1 cellular context compared by ENCODE assay signal in the genomic region with DNA sequence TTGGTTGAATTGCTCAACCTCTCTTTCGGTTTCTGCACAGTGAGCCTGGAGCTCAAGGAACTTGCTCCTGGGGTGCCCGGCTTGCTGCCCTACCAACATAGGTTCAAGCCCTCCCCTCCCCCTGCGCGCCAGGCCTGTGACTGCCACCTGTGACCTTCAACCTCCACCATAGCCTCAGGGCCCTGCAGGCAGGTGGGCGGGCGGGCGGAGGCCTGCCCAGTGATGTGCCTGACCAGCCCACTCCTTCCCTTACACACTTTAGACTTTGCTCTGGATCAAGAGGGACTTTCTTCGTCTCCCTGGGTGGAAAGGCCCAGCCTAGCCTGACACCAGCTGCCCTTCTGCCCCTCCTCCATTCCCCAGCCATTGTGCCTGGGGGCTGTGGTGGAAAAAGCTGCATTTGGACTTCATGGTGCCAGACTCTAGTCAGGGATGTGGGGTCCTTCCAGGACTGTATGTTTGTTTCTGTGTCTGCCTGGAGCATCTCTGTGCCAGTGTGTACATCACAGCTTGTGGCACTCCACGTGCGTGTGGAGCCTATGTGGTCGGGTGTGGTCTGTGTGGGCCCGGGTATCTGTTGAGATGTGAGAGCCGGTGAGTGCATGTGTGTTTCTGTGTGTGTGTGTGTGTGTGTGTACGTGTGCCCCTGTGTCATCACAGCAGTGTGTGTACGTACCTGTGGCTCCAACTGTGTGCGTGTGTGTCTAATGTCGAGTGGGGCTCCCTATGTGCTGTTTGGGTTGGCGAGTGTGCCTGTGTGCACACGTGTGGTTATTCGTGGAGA.
TF ChIP-seq lines count a peak whose summit lies in the region.

No MANE protein-coding gene starts in this region.

TF ChIP-seq in GM12878, 131 proteins besides CTCF, POLR2A, EP300 and RAD21 (continued from another document and continues in another):
- TF ChIP-seq, protein P1, sequence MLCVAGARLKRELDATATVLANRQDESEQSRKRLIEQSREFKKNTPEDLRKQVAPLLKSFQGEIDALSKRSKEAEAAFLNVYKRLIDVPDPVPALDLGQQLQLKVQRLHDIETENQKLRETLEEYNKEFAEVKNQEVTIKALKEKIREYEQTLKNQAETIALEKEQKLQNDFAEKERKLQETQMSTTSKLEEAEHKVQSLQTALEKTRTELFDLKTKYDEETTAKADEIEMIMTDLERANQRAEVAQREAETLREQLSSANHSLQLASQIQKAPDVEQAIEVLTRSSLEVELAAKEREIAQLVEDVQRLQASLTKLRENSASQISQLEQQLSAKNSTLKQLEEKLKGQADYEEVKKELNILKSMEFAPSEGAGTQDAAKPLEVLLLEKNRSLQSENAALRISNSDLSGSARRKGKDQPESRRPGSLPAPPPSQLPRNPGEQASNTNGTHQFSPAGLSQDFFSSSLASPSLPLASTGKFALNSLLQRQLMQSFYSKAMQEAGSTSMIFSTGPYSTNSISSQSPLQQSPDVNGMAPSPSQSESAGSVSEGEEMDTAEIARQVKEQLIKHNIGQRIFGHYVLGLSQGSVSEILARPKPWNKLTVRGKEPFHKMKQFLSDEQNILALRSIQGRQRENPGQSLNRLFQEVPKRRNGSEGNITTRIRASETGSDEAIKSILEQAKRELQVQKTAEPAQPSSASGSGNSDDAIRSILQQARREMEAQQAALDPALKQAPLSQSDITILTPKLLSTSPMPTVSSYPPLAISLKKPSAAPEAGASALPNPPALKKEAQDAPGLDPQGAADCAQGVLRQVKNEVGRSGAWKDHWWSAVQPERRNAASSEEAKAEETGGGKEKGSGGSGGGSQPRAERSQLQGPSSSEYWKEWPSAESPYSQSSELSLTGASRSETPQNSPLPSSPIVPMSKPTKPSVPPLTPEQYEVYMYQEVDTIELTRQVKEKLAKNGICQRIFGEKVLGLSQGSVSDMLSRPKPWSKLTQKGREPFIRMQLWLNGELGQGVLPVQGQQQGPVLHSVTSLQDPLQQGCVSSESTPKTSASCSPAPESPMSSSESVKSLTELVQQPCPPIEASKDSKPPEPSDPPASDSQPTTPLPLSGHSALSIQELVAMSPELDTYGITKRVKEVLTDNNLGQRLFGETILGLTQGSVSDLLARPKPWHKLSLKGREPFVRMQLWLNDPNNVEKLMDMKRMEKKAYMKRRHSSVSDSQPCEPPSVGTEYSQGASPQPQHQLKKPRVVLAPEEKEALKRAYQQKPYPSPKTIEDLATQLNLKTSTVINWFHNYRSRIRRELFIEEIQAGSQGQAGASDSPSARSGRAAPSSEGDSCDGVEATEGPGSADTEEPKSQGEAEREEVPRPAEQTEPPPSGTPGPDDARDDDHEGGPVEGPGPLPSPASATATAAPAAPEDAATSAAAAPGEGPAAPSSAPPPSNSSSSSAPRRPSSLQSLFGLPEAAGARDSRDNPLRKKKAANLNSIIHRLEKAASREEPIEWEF (IDR thresholded peaks at IDR 0.05; ENCODE audit: insufficient replicate concordance, low read depth, low read length): no peak
- TF ChIP-seq SMAD1 (IDR thresholded peaks at IDR 0.05; ENCODE audit: low read depth, partially characterized antibody) (no peak), NR2C1 (IDR thresholded peaks at IDR 0.05) (peak; percentile 88), TCF3 (IDR thresholded peaks at IDR 0.05; ENCODE audit: borderline replicate concordance, insufficient read depth, low read depth, low read length) (peak; percentile 49; the same call in 1 of the 2 replicates), BACH1 (IDR thresholded peaks at IDR 0.05; ENCODE audit: borderline replicate concordance) (no peak), BCL11A (IDR thresholded peaks at IDR 0.05; ENCODE audit: low read depth, low read length) (0 out of 2 replicates have a peak, but pooled peaks have one; percentile 54), CREB1 (IDR thresholded peaks at IDR 0.05; ENCODE audit: low read depth) (no peak), CREM (IDR thresholded peaks at IDR 0.05; ENCODE audit: low read depth) (peak; percentile 10; the same call in 1 of the 2 replicates), SMC3 (IDR thresholded peaks at IDR 0.05; ENCODE audit: borderline replicate concordance, low read length) (no peak), MEF2B (IDR thresholded peaks at IDR 0.05; ENCODE audit: partially characterized antibody, poor library complexity, severe bottlenecking) (peak; percentile 40), CHD2 (IDR thresholded peaks at IDR 0.05; ENCODE audit: borderline replicate concordance, low read depth, low read length) (no peak; the same call in 1 of the 2 replicates), POU2F2 (IDR thresholded peaks at IDR 0.05; ENCODE audit: borderline replicate concordance, low read depth, low read length) (no peak), SREBF1 (IDR thresholded peaks at IDR 0.05; ENCODE audit: low read length) (no peak), HCFC1 (IDR thresholded peaks at IDR 0.05; ENCODE audit: low read length) (no peak), IRF4 (IDR thresholded peaks at IDR 0.05; ENCODE audit: low read depth, low read length) (no peak; the same call in 1 of the 2 replicates), STAT1 (conservative IDR thresholded peaks at IDR 0.05) (no peak), HDAC2 (IDR thresholded peaks at IDR 0.05) (no peak), HDGF (IDR thresholded peaks at IDR 0.05) (peak; percentile 96), PAX5 (IDR thresholded peaks at IDR 0.05; ENCODE audit: borderline replicate concordance, low read depth, low read length) (peak; percentile 25; the same call in 1 of the 2 replicates), RUNX3 (IDR thresholded peaks at IDR 0.05; ENCODE audit: low read length) (peak; percentile 95), RFX5 (IDR thresholded peaks at IDR 0.05; ENCODE audit: low read depth, low read length) (no peak), DPF2 (IDR thresholded peaks at IDR 0.05) (peak; percentile 65; the same call in 1 of the 2 replicates), LARP7 (IDR thresholded peaks at IDR 0.05) (no peak), POLR2AphosphoS5 (IDR thresholded peaks at IDR 0.05; ENCODE audit: low read length) (peak; percentile 63), BHLHE40 (IDR thresholded peaks at IDR 0.05; ENCODE audit: borderline replicate concordance in 1 of 2, low read depth in 2 of 2, low read length in 1 of 2) (peak; percentile 69 to 81), CBFB (IDR thresholded peaks at IDR 0.05; ENCODE audit: low read depth) (no peak; the same call in 1 of the 2 replicates), NR2F1 (conservative IDR thresholded peaks at IDR 0.05) (peak; percentile 96), ESRRA (IDR thresholded peaks at IDR 0.05; ENCODE audit: low read length) (no peak)
- TF ChIP-seq, protein P2, sequence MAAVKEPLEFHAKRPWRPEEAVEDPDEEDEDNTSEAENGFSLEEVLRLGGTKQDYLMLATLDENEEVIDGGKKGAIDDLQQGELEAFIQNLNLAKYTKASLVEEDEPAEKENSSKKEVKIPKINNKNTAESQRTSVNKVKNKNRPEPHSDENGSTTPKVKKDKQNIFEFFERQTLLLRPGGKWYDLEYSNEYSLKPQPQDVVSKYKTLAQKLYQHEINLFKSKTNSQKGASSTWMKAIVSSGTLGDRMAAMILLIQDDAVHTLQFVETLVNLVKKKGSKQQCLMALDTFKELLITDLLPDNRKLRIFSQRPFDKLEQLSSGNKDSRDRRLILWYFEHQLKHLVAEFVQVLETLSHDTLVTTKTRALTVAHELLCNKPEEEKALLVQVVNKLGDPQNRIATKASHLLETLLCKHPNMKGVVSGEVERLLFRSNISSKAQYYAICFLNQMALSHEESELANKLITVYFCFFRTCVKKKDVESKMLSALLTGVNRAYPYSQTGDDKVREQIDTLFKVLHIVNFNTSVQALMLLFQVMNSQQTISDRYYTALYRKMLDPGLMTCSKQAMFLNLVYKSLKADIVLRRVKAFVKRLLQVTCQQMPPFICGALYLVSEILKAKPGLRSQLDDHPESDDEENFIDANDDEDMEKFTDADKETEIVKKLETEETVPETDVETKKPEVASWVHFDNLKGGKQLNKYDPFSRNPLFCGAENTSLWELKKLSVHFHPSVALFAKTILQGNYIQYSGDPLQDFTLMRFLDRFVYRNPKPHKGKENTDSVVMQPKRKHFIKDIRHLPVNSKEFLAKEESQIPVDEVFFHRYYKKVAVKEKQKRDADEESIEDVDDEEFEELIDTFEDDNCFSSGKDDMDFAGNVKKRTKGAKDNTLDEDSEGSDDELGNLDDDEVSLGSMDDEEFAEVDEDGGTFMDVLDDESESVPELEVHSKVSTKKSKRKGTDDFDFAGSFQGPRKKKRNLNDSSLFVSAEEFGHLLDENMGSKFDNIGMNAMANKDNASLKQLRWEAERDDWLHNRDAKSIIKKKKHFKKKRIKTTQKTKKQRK (IDR thresholded peaks at IDR 0.05; ENCODE audit: low read depth, low read length): no peak
- TF ChIP-seq, protein P3, sequence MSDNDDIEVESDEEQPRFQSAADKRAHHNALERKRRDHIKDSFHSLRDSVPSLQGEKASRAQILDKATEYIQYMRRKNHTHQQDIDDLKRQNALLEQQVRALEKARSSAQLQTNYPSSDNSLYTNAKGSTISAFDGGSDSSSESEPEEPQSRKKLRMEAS (IDR thresholded peaks at IDR 0.05; ENCODE audit: low read depth, low read length): peak; percentile 55; the same call in 1 of the 2 replicates
- TF ChIP-seq, protein P4, sequence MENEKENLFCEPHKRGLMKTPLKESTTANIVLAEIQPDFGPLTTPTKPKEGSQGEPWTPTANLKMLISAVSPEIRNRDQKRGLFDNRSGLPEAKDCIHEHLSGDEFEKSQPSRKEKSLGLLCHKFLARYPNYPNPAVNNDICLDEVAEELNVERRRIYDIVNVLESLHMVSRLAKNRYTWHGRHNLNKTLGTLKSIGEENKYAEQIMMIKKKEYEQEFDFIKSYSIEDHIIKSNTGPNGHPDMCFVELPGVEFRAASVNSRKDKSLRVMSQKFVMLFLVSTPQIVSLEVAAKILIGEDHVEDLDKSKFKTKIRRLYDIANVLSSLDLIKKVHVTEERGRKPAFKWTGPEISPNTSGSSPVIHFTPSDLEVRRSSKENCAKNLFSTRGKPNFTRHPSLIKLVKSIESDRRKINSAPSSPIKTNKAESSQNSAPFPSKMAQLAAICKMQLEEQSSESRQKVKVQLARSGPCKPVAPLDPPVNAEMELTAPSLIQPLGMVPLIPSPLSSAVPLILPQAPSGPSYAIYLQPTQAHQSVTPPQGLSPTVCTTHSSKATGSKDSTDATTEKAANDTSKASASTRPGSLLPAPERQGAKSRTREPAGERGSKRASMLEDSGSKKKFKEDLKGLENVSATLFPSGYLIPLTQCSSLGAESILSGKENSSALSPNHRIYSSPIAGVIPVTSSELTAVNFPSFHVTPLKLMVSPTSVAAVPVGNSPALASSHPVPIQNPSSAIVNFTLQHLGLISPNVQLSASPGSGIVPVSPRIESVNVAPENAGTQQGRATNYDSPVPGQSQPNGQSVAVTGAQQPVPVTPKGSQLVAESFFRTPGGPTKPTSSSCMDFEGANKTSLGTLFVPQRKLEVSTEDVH (IDR thresholded peaks at IDR 0.05; ENCODE audit: low read depth, partially characterized antibody): no peak
- TF ChIP-seq, protein P5, sequence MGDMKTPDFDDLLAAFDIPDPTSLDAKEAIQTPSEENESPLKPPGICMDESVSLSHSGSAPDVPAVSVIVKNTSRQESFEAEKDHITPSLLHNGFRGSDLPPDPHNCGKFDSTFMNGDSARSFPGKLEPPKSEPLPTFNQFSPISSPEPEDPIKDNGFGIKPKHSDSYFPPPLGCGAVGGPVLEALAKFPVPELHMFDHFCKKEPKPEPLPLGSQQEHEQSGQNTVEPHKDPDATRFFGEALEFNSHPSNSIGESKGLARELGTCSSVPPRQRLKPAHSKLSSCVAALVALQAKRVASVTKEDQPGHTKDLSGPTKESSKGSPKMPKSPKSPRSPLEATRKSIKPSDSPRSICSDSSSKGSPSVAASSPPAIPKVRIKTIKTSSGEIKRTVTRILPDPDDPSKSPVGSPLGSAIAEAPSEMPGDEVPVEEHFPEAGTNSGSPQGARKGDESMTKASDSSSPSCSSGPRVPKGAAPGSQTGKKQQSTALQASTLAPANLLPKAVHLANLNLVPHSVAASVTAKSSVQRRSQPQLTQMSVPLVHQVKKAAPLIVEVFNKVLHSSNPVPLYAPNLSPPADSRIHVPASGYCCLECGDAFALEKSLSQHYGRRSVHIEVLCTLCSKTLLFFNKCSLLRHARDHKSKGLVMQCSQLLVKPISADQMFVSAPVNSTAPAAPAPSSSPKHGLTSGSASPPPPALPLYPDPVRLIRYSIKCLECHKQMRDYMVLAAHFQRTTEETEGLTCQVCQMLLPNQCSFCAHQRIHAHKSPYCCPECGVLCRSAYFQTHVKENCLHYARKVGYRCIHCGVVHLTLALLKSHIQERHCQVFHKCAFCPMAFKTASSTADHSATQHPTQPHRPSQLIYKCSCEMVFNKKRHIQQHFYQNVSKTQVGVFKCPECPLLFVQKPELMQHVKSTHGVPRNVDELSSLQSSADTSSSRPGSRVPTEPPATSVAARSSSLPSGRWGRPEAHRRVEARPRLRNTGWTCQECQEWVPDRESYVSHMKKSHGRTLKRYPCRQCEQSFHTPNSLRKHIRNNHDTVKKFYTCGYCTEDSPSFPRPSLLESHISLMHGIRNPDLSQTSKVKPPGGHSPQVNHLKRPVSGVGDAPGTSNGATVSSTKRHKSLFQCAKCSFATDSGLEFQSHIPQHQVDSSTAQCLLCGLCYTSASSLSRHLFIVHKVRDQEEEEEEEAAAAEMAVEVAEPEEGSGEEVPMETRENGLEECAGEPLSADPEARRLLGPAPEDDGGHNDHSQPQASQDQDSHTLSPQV (IDR thresholded peaks at IDR 0.05): no peak
- TF ChIP-seq, protein P6, sequence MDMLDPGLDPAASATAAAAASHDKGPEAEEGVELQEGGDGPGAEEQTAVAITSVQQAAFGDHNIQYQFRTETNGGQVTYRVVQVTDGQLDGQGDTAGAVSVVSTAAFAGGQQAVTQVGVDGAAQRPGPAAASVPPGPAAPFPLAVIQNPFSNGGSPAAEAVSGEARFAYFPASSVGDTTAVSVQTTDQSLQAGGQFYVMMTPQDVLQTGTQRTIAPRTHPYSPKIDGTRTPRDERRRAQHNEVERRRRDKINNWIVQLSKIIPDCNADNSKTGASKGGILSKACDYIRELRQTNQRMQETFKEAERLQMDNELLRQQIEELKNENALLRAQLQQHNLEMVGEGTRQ (IDR thresholded peaks at IDR 0.05; ENCODE audit: borderline replicate concordance, low read depth, low read length): no peak
- TF ChIP-seq, protein P7, sequence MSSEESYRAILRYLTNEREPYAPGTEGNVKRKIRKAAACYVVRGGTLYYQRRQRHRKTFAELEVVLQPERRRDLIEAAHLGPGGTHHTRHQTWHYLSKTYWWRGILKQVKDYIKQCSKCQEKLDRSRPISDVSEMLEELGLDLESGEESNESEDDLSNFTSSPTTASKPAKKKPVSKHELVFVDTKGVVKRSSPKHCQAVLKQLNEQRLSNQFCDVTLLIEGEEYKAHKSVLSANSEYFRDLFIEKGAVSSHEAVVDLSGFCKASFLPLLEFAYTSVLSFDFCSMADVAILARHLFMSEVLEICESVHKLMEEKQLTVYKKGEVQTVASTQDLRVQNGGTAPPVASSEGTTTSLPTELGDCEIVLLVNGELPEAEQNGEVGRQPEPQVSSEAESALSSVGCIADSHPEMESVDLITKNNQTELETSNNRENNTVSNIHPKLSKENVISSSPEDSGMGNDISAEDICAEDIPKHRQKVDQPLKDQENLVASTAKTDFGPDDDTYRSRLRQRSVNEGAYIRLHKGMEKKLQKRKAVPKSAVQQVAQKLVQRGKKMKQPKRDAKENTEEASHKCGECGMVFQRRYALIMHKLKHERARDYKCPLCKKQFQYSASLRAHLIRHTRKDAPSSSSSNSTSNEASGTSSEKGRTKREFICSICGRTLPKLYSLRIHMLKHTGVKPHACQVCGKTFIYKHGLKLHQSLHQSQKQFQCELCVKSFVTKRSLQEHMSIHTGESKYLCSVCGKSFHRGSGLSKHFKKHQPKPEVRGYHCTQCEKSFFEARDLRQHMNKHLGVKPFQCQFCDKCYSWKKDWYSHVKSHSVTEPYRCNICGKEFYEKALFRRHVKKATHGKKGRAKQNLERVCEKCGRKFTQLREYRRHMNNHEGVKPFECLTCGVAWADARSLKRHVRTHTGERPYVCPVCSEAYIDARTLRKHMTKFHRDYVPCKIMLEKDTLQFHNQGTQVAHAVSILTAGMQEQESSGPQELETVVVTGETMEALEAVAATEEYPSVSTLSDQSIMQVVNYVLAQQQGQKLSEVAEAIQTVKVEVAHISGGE (CRISPR knock-in tag; IDR thresholded peaks at IDR 0.05): no peak
